In the genomic region with DNA sequence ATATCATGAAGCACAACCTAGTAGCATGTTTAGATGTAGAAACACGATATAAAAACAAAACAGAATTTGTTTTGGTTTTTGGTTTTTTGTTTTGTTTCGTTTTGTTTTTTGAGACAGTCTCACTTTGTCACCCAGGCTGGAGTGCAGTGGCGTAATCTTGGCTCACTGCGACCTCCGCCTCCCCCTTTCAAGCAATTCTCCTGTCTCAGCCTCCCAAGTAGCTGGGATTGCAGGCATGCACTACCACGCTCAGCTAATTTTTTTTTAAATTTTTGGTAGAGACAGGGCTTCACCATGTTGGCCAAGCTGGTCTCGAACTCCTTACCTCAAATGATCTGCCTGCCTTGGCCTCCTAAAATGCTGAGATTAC, we compare ENCODE assay signal across 1 cellular context.
TF ChIP-seq lines count a peak whose summit lies in the region.

No MANE protein-coding gene starts in this region.

TF ChIP-seq in GM12878, 131 proteins besides CTCF, POLR2A, EP300 and RAD21:
- TF ChIP-seq, protein P1, sequence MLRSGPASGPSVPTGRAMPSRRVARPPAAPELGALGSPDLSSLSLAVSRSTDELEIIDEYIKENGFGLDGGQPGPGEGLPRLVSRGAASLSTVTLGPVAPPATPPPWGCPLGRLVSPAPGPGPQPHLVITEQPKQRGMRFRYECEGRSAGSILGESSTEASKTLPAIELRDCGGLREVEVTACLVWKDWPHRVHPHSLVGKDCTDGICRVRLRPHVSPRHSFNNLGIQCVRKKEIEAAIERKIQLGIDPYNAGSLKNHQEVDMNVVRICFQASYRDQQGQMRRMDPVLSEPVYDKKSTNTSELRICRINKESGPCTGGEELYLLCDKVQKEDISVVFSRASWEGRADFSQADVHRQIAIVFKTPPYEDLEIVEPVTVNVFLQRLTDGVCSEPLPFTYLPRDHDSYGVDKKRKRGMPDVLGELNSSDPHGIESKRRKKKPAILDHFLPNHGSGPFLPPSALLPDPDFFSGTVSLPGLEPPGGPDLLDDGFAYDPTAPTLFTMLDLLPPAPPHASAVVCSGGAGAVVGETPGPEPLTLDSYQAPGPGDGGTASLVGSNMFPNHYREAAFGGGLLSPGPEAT (IDR thresholded peaks at IDR 0.05; ENCODE audit: low read depth), result 0 out of 2 replicates have a peak, but pooled peaks have one; percentile 3
